ENCODE assay signal across 1 cellular context in genomic region chr6:161254754-161255253, GRCh38.
TF ChIP-seq lines count a peak whose summit lies in the region.

No MANE protein-coding gene starts in this region.

TF ChIP-seq in K562, 482 proteins besides CTCF, POLR2A, EP300 and RAD21 (continued from another document and continues in another):
- TF ChIP-seq E2F8 (IDR thresholded peaks at IDR 0.05; ENCODE audit: low read depth, partially characterized antibody) (no peak), HMGXB4 (CRISPR knock-in tag; IDR thresholded peaks at IDR 0.05) (no peak), RHOXF2B (CRISPR knock-in tag; conservative IDR thresholded peaks at IDR 0.05) (no peak), DIDO1 (tag; IDR thresholded peaks at IDR 0.05; ENCODE audit: low read depth) (no peak), THAP12 (CRISPR knock-in tag; IDR thresholded peaks at IDR 0.05) (no peak), SMAD2 (IDR thresholded peaks at IDR 0.05; ENCODE audit: low read depth, low read length) (no peak), HOMEZ (CRISPR knock-in tag; IDR thresholded peaks at IDR 0.05) (no peak), ZNF76 (CRISPR knock-in tag; IDR thresholded peaks at IDR 0.05; ENCODE audit: borderline replicate concordance) (no peak), ZC3H11A (IDR thresholded peaks at IDR 0.05; ENCODE audit: low read depth, low read length) (no peak), PBX2 (CRISPR knock-in tag; IDR thresholded peaks at IDR 0.05; ENCODE audit: low read depth) (no peak), PBX2 (tag; conservative IDR thresholded peaks at IDR 0.05; ENCODE audit: low read depth) (no peak), ZNF277 (CRISPR knock-in tag; IDR thresholded peaks at IDR 0.05; ENCODE audit: borderline replicate concordance) (no peak), ZNF511 (CRISPR knock-in tag; IDR thresholded peaks at IDR 0.05) (no peak), CHCHD3 (CRISPR knock-in tag; IDR thresholded peaks at IDR 0.05) (no peak), E2F5 (CRISPR knock-in tag; IDR thresholded peaks at IDR 0.05) (no peak), ZFP91 (CRISPR knock-in tag; IDR thresholded peaks at IDR 0.05) (no peak), SMAD4 (CRISPR knock-in tag; conservative IDR thresholded peaks at IDR 0.05) (peak; percentile 100), ZBED1 (IDR thresholded peaks at IDR 0.05) (peak; percentile 96), ZNF318 (IDR thresholded peaks at IDR 0.05; ENCODE audit: borderline replicate concordance in 1 of 2, low read depth in 1 of 2) (no peak), ZNF354B (CRISPR knock-in tag; IDR thresholded peaks at IDR 0.05) (no peak), KDM5B (IDR thresholded peaks at IDR 0.05; ENCODE audit: insufficient replicate concordance, low read depth, low read length) (peak; percentile 40), ARID2 (IDR thresholded peaks at IDR 0.05) (no peak), ATF4 (CRISPR knock-in tag; IDR thresholded peaks at IDR 0.05) (peak; percentile 67; the same call in 1 of the 2 replicates), ARHGAP35 (IDR thresholded peaks at IDR 0.05; ENCODE audit: partially characterized antibody) (no peak), NR3C1 (CRISPR knock-in tag; IDR thresholded peaks at IDR 0.05) (no peak), SRSF7 (optimal IDR thresholded peaks at IDR 0.05; ENCODE audit: low read depth, low read length) (no peak)
